In genomic region chrX:106927023-106927422, GRCh38 we compare ENCODE assay signal across 27 cellular contexts. TPM values are rescaled to one million over a fixed set of nuclear protein-coding genes. Genes with fewer than 3 reads are reported as not detected.
DNase-seq lines count a peak whose midpoint lies in the region; ATAC-seq and TF ChIP-seq lines count a peak whose summit lies in the region.
"Had no signal": no experiment of that assay in that cellular context is flagged by ENCODE, and none has a peak within 500 bp of the region (broad histone marks: within the 10 kb centered on the region; RNA-seq: fewer than 3 reads in every experiment).

No MANE protein-coding gene starts in this region.

- no peaks in the 10 kb centered on the region for H3K9me2 ChIP-seq in hepatocyte (replicated peaks; ENCODE audit: insufficient read depth)

- H3K4me1 ChIP-seq in mammary epithelial cell (ENCODE audit: insufficient read depth, low read length) (peaks cover 3% of the 10 kb centered on the region), breast epithelium (no peaks in the 10 kb centered on the region), body of pancreas (peaks cover 35% of the 10 kb centered on the region), hepatocyte (ENCODE audit: insufficient read depth) (no peaks in the 10 kb centered on the region), left lung (no peaks in the 10 kb centered on the region)
- H3K4me1 ChIP-seq: Peyer's patch had no signal

- H3K9me3 ChIP-seq in mammary epithelial cell (replicated peaks; ENCODE audit: insufficient read depth, low read length) (no peaks in the 10 kb centered on the region), breast epithelium (no peaks in the 10 kb centered on the region), body of pancreas (no peaks in the 10 kb centered on the region), hepatocyte (ENCODE audit: low read depth) (no peaks in the 10 kb centered on the region), left lung (no peaks in the 10 kb centered on the region)
- H3K9me3 ChIP-seq: Peyer's patch had no signal

- in situ Hi-C loops in mammary epithelial cell (cut with MboI; ENCODE audit: low sequenced_read_pairs in 2 of 2) = no loop called here

- no peak overlapping the region for H3K4me3 Mint-ChIP-seq in osteocyte (ENCODE audit: unreplicated experiment)
- H3K4me3 Mint-ChIP-seq: CD4-positive, CD25-positive, alpha-beta regulatory T cell had no signal

- H3K27me3 ChIP-seq in mammary epithelial cell (ENCODE audit: insufficient read depth, low read length) = no peaks in the 10 kb centered on the region
- H3K27me3 ChIP-seq in breast epithelium = peaks cover 0 to 47% of the 10 kb centered on the region in 2 donors
- no peaks in the 10 kb centered on the region for H3K27me3 ChIP-seq in body of pancreas
- H3K27me3 ChIP-seq in hepatocyte = no peaks in the 10 kb centered on the region
- H3K27me3 ChIP-seq in left lung = no peaks in the 10 kb centered on the region
- H3K27me3 ChIP-seq: Peyer's patch had no signal

- no peak overlapping the region for H3K27ac ChIP-seq in mammary epithelial cell (ENCODE audit: insufficient read depth, low read depth, low read length)
- no peak overlapping the region for H3K27ac ChIP-seq in breast epithelium
- H3K27ac ChIP-seq in body of pancreas = peak overlapping the region in 3 of 4 donors; percentile 56 to 84 (median 79)
- H3K27ac ChIP-seq in hepatocyte = peak overlapping the region; percentile 43
- H3K27ac ChIP-seq in left lung = no peak overlapping the region
- H3K27ac ChIP-seq: 22Rv1, Peyer's patch, SK-N-MC had no signal

- intact Hi-C loops in mammary epithelial cell (cut with micrococcal nuclease) (no loop called here), breast epithelium (cut with DNase I; ENCODE audit: low total_unique reads) (no loop called here), body of pancreas (cut with DNase I) (no loop called here), left lung (cut with DNase I) (no loop called here)

- H3K36me3 ChIP-seq in mammary epithelial cell (ENCODE audit: insufficient read depth, low read length) = no peaks in the 10 kb centered on the region
- H3K36me3 ChIP-seq in breast epithelium = no peaks in the 10 kb centered on the region
- H3K36me3 ChIP-seq in body of pancreas (replicated peaks in 1 of 2; ENCODE audit: insufficient read depth in 1 of 2, low read depth in 2 of 2) = no peaks in the 10 kb centered on the region
- H3K36me3 ChIP-seq in hepatocyte (replicated peaks; ENCODE audit: insufficient read depth, low read depth) = no peaks in the 10 kb centered on the region
- H3K36me3 ChIP-seq in left lung = no peaks in the 10 kb centered on the region
- H3K36me3 ChIP-seq: Peyer's patch had no signal

- no peak overlapping the region for H3K27ac Mint-ChIP-seq in osteocyte (ENCODE audit: unreplicated experiment)
- H3K27ac Mint-ChIP-seq: CD4-positive, CD25-positive, alpha-beta regulatory T cell had no signal

- ATAC-seq in body of pancreas (no peak), left lung (no peak), HG03565 (IDR thresholded peaks at IDR 0.05; ENCODE audit: unreplicated experiment) (no peak)

- H4K20me1 ChIP-seq in mammary epithelial cell (ENCODE audit: insufficient read depth, low read length) (no peaks in the 10 kb centered on the region), hepatocyte (ENCODE audit: insufficient read depth, poor library complexity, severe bottlenecking) (no peaks in the 10 kb centered on the region)

- H3K4me2 ChIP-seq in mammary epithelial cell (ENCODE audit: insufficient read depth, low read depth, low read length) = no peak overlapping the region
- H3K4me2 ChIP-seq in hepatocyte = no peak overlapping the region

- DNase-seq in mammary epithelial cell (no peak), breast epithelium (ENCODE audit: low spot score in 2 of 2) (no peak), body of pancreas (no peak), hepatocyte (ENCODE audit: low spot score) (no peak), osteocyte (ENCODE audit: extremely low spot score, unreplicated experiment) (peak; percentile 17), left lung (no peak), CD1c-positive myeloid dendritic cell (ENCODE audit: extremely low spot score) (no peak)
- DNase-seq: CD4-positive, CD25-positive, alpha-beta regulatory T cell; IMR-90; KG1; MM.1S; NCI-H1048; NCI-H1417; NCI-H1694 treated with DMSO at 0.1 percent for 48 hours; NCI-H2081; NCI-H226; NCI-H510A treated with DMSO at 0.1 percent for 48 hours; Peyer's patch; SIG-M5 had no signal

- H3K36me3 Mint-ChIP-seq in osteocyte (ENCODE audit: unreplicated experiment) = no peaks in the 10 kb centered on the region
- H3K36me3 Mint-ChIP-seq: CD4-positive, CD25-positive, alpha-beta regulatory T cell had no signal

- no peak overlapping the region for H3K9ac ChIP-seq in mammary epithelial cell (ENCODE audit: insufficient read depth, low read length)

- 66% methylated on average over 2 of the region's 3 CpGs for WGBS in mammary epithelial cell (ENCODE audit: low coverage, missing lambda C conversion rate)
- 65 to 82% methylated on average over 3 of the region's 3 CpGs for WGBS in body of pancreas, 2 donors
- WGBS in hepatocyte (ENCODE audit: low lambda C conversion rate, missing lambda C conversion rate) = 87% methylated on average over 3 of the region's 3 CpGs

- H3K4me3 ChIP-seq in mammary epithelial cell (replicated peaks in 1 of 3; ENCODE audit: insufficient read depth in 1 of 3, low read depth in 2 of 3, low read length in 3 of 3) (no peak overlapping the region), breast epithelium (no peak overlapping the region), body of pancreas (no peak overlapping the region), hepatocyte (no peak overlapping the region), left lung (no peak overlapping the region)
- H3K4me3 ChIP-seq: Peyer's patch, SK-N-MC had no signal

- CTCF ChIA-PET in mammary epithelial cell (lab: Charles Lee; ENCODE audit: low non-redundant PET) = no interaction called here

- H3K27me3 Mint-ChIP-seq in osteocyte (ENCODE audit: unreplicated experiment) = no peaks in the 10 kb centered on the region
- H3K27me3 Mint-ChIP-seq: CD4-positive, CD25-positive, alpha-beta regulatory T cell had no signal

- BruUV-seq in mammary epithelial cell (replicated peaks; lab: Mats Ljungman, UMichigan) = no TSS peak

- TF ChIP-seq CTCF in mammary epithelial cell (conservative IDR thresholded peaks at IDR 0.05 in 1 of 2, IDR thresholded peaks at IDR 0.05 in 1 of 2; ENCODE audit: extremely low read depth in 1 of 2, insufficient read depth in 1 of 2, low read depth in 1 of 2, low read length in 2 of 2) (no peak), breast epithelium (IDR thresholded peaks at IDR 0.05) (no peak), body of pancreas (IDR thresholded peaks at IDR 0.05) (no peak), hepatocyte (IDR thresholded peaks at IDR 0.05; ENCODE audit: poor library complexity) (no peak), osteocyte (IDR thresholded peaks at IDR 0.05) (no peak), left lung (IDR thresholded peaks at IDR 0.05) (no peak)

- peak overlapping the region; percentile 35 for H2AFZ ChIP-seq in mammary epithelial cell (ENCODE audit: low read depth, low read length)
- H2AFZ ChIP-seq in hepatocyte = no peak overlapping the region

- peaks cover under 1% of the 10 kb centered on the region for H3K4me1 Mint-ChIP-seq in osteocyte (ENCODE audit: unreplicated experiment)
- H3K4me1 Mint-ChIP-seq: CD4-positive, CD25-positive, alpha-beta regulatory T cell had no signal

- no peaks in the 10 kb centered on the region for H3K9me3 Mint-ChIP-seq in osteocyte (ENCODE audit: unreplicated experiment)
- H3K9me3 Mint-ChIP-seq: CD4-positive, CD25-positive, alpha-beta regulatory T cell had no signal

- TF ChIP-seq POLR2A in breast epithelium (IDR thresholded peaks at IDR 0.05) (no peak), body of pancreas (IDR thresholded peaks at IDR 0.05) (no peak)

- no peaks in the 10 kb centered on the region for H3K79me2 ChIP-seq in mammary epithelial cell (ENCODE audit: insufficient read depth, low read length)
- no peaks in the 10 kb centered on the region for H3K79me2 ChIP-seq in hepatocyte

- dilution Hi-C loops in mammary epithelial cell (cut with HindIII; ENCODE audit: low sequenced_read_pairs) = no loop called here

RNA-seq across cellular contexts. Expression of gene CLDN2, which starts 6.8 kb away (rescaled TPM):
- total RNA-seq in mammary epithelial cell (not detected), breast epithelium (under 1 TPM in 2 of 3 donors, not detected in 1; 0.32 to 0.33 TPM), body of pancreas (1 to 10 TPM in 1 of 2 donors, under 1 TPM in 1; 0.33 to 6.0 TPM), hepatocyte (3.9 and 4.9 TPM in 2 replicates), osteocyte (0.11 and 0.29 TPM in 2 replicates), left lung (1 to 10 TPM in 1 of 2 donors, under 1 TPM in 1; 0.16 to 2.9 TPM)
- polyA plus RNA-seq in mammary epithelial cell (not detected), hepatocyte (4.0 and 5.2 TPM in 2 replicates)
- not detected for polyA minus RNA-seq in mammary epithelial cell
- total RNA-seq: CD4-positive, CD25-positive, alpha-beta regulatory T cell; Daoy; G401; H4; IMR-90; OCI-LY7 had no signal
- polyA plus RNA-seq: BJ; CD4-positive, CD25-positive, alpha-beta regulatory T cell had no signal

RNA-seq across cellular contexts. Expression of gene RIPPLY1, which starts 23.9 kb away (rescaled TPM):
- total RNA-seq in mammary epithelial cell (not detected), breast epithelium (under 1 TPM in 1 of 3 donors, not detected in 2; 0.66 TPM), body of pancreas (not detected), hepatocyte (not detected in 2 replicates), osteocyte (not detected in 2 replicates), left lung (not detected)
- polyA plus RNA-seq in mammary epithelial cell (not detected), hepatocyte (0.21 TPM in 1 of 2 replicates, not detected in the other)
- polyA minus RNA-seq in mammary epithelial cell = not detected
- total RNA-seq: CD4-positive, CD25-positive, alpha-beta regulatory T cell; Daoy; G401; H4; IMR-90; OCI-LY7; Peyer's patch had no signal
- polyA plus RNA-seq: CD4-positive, CD25-positive, alpha-beta regulatory T cell; IMR-90 had no signal

Comparison
In these comparisons a context has a peak if more than half of its experiments do, and no peak if none do; other contexts are left out.
1. H3K27ac ChIP-seq: peak in body of pancreas (3 of 4) and hepatocyte (single experiment); none in mammary epithelial cell (single experiment), breast epithelium (0 of 2) and left lung (0 of 2).